In genomic region chr6:31834704-31835375, GRCh38 we compare ENCODE assay signal across 8 cellular contexts. TPM values are rescaled to one million over a fixed set of nuclear protein-coding genes. Genes with fewer than 3 reads are reported as not detected.
DNase-seq lines count a peak whose midpoint lies in the region; ATAC-seq and TF ChIP-seq lines count a peak whose summit lies in the region.

No MANE protein-coding gene starts in this region.

- H3K27me3 ChIP-seq in GM06990 (replicated peaks; ENCODE audit: control insufficient read depth, insufficient read depth, low read length) (no peaks in the 10 kb centered on the region), OCI-LY1 (ENCODE audit: insufficient read depth, low read length) (no peaks in the 10 kb centered on the region), esophagus (ENCODE audit: control insufficient read depth in 1 of 2, insufficient read depth in 2 of 2, low read length in 2 of 2) (no peaks in the 10 kb centered on the region), muscle layer of colon (ENCODE audit: control insufficient read depth in 1 of 2, insufficient read depth in 2 of 2, low read length in 2 of 2) (no peaks in the 10 kb centered on the region)

- DNase-seq in GM06990 (ENCODE audit: extremely low read depth, insufficient read length) (no peak), activated T-cell treated with anti-CD3 and anti-CD28 coated beads for 48 hours (ENCODE audit: low read depth) (peak; percentile 68), DMS153 (lab: John Stamatoyannopoulos, UW) (no peak)
- peak; percentile 88 for DNase-seq in stimulated activated CD8-positive, alpha-beta memory T cell treated with anti-CD3 and anti-CD28 coated beads, Interleukin-4, amount 100 ng/mL, for 48 hours

- H3K9ac ChIP-seq in OCI-LY1 (ENCODE audit: low read length) (peak overlapping the region; percentile 99), muscle layer of colon (ENCODE audit: low read length) (peak overlapping the region; percentile 89)

- H3K4me2 ChIP-seq in OCI-LY1 (ENCODE audit: low read length), result peak overlapping the region; percentile 95

- H3K4me1 ChIP-seq in OCI-LY1 (ENCODE audit: insufficient read depth, low read length, severe bottlenecking) (peaks cover 69% of the 10 kb centered on the region), esophagus (ENCODE audit: control insufficient read depth in 2 of 2, insufficient read depth in 2 of 2, low read length in 1 of 2) (peaks cover 0 to 10% of the 10 kb centered on the region in 2 donors), muscle layer of colon (ENCODE audit: insufficient read depth, low read length) (peaks cover 46% of the 10 kb centered on the region)

- no peaks in the 10 kb centered on the region for H4K20me1 ChIP-seq in OCI-LY1 (ENCODE audit: insufficient read depth, low read length)

- H3F3A ChIP-seq in OCI-LY1 (ENCODE audit: insufficient read depth, low read length), result peaks cover 18% of the 10 kb centered on the region

- no peaks in the 10 kb centered on the region for H3K9me2 ChIP-seq in OCI-LY1 (ENCODE audit: low read depth, low read length)

- H3K9me3 ChIP-seq in OCI-LY1 (ENCODE audit: low read length) (no peaks in the 10 kb centered on the region), esophagus (ENCODE audit: control insufficient read depth in 2 of 2, insufficient read depth in 1 of 2, low read depth in 1 of 2, low read length in 1 of 2) (no peaks in the 10 kb centered on the region), muscle layer of colon (ENCODE audit: low read length) (no peaks in the 10 kb centered on the region)

- TF ChIP-seq CTCF in GM06990 (IDR thresholded peaks at IDR 0.05; ENCODE audit: insufficient read depth, low read length, poor library complexity, severe bottlenecking), result no peak
- TF ChIP-seq CTCF in OCI-LY1 (IDR thresholded peaks at IDR 0.05; ENCODE audit: low read length), result no peak

- H3K4me3 ChIP-seq in GM06990 (replicated peaks; ENCODE audit: low read depth, low read length) (peak overlapping the region; percentile 78), OCI-LY1 (ENCODE audit: low read depth, low read length, poor library complexity, severe bottlenecking) (peak overlapping the region; percentile 96), esophagus (ENCODE audit: low read depth in 1 of 2, low read length in 2 of 2) (peak overlapping the region; percentile 68 to 97), muscle layer of colon (ENCODE audit: low read depth in 1 of 2, low read length in 2 of 2) (peak overlapping the region; percentile 83 to 95)

- H3K27ac ChIP-seq in OCI-LY1 (ENCODE audit: low read depth, low read length, poor library complexity, severe bottlenecking) (peak overlapping the region; percentile 97), esophagus (ENCODE audit: low read depth in 2 of 2, low read length in 1 of 2) (peak overlapping the region; percentile 91 to 97), muscle layer of colon (ENCODE audit: low read depth, low read length) (peak overlapping the region; percentile 98)

- no peak overlapping the region for H2AFZ ChIP-seq in OCI-LY1 (ENCODE audit: low read length)

- H3K36me3 ChIP-seq in GM06990 (ENCODE audit: control insufficient read depth, insufficient read depth, low read length) (peaks cover 16% of the 10 kb centered on the region), OCI-LY1 (ENCODE audit: insufficient read depth, low read length) (peaks cover 51% of the 10 kb centered on the region), esophagus (ENCODE audit: control insufficient read depth in 2 of 2, insufficient read depth in 2 of 2, low read length in 1 of 2) (peaks cover 0 to 14% of the 10 kb centered on the region in 2 donors), muscle layer of colon (ENCODE audit: insufficient read depth, low read length) (peaks cover 27% of the 10 kb centered on the region)

- peaks cover 50% of the 10 kb centered on the region for H3K79me2 ChIP-seq in OCI-LY1 (ENCODE audit: insufficient read depth, low read length)

- peak; percentile 38 for ATAC-seq in HG03159 (IDR thresholded peaks at IDR 0.05; ENCODE audit: unreplicated experiment)

- WGBS in esophagus, 2 donors, result 1% methylated on average over 37 of the region's 37 CpGs

RNA-seq across cellular contexts. Expression of gene HSPA1B, which starts 7.3 kb away (rescaled TPM):
- 100 to 1,000 TPM in 1 of 2 donors, 10 to 100 TPM in 1; 26.9 to 103 TPM for polyA plus RNA-seq in esophagus

RNA-seq across cellular contexts. Expression of gene HSPA1A, which starts 19.5 kb away (rescaled TPM):
- 100 to 1,000 TPM; 105 to 125 TPM for polyA plus RNA-seq in esophagus

RNA-seq across cellular contexts. Expression of gene HSPA1L, which starts 19.8 kb away (rescaled TPM):
- under 1 TPM; 0.39 to 0.42 TPM for polyA plus RNA-seq in esophagus

RNA-seq across cellular contexts. Expression of gene NEU1, which starts 27.8 kb away (rescaled TPM):
- 10 to 100 TPM; 13.6 to 14.6 TPM for polyA plus RNA-seq in esophagus

RNA-seq across cellular contexts. Expression of gene LSM2, which starts 28.1 kb away (rescaled TPM):
- polyA plus RNA-seq in esophagus, result 10 to 100 TPM; 25.6 to 42.9 TPM

Comparison
In these comparisons a context has a peak if more than half of its experiments do, and no peak if none do; other contexts are left out.
1. DNase-seq: peak in activated T-cell treated with anti-CD3 and anti-CD28 coated beads for 48 hours (single experiment) and stimulated activated CD8-positive, alpha-beta memory T cell treated with anti-CD3 and anti-CD28 coated beads, Interleukin-4, amount 100 ng/mL, for 48 hours (single experiment); none in GM06990 (single experiment) and DMS153 (single experiment).
2. Peak in every context shown above with its lines, with median percentiles within 50 percentile points of each other: H3K4me3 ChIP-seq and H3K27ac ChIP-seq.